Comparison of ENCODE assay signal across 8 cellular contexts in the genomic region with DNA sequence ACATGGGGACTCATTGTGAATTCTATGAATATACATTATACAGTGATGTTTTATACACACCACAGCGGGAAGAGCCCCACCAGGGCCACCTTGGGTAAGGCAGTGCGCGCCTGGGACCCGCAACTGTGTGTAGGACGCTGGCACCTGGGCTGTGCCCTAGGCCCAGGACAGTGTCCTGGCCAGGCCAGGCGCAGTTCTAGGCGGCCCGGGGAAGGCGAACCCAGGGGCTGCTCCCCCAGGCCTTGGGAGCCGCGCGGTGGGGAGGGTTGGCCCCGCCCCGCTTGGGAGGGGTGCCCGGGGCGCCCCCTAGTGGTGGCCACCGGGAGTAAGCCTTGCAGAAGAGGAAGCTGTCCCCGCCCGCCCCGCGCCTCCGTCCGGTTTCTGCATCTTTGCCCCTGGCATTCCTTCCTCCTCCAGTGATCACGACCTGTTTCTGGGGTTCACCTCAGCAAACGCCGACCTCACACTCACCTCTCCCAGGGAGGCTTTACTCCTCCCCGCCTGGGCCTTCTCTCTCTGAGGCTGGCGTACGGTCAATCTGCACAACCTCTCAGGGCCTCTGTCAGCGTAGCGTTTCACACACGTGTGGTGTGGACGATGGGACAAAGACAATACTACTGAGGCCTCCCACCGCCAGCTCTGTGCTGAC. TPM values are rescaled to one million over a fixed set of nuclear protein-coding genes. Genes with fewer than 3 reads are reported as not detected.
A peak's percentile ranks its signal among the peaks of the same experiment; 100 is the strongest.
DNase-seq lines count a peak whose midpoint lies in the region; ATAC-seq and TF ChIP-seq lines count a peak whose summit lies in the region.

No MANE protein-coding gene starts in this region.

- peak; percentile 64 to 94 (median 81) for DNase-seq in CD8-positive, alpha-beta T cell
- DNase-seq in GM20000 (ENCODE audit: low spot score) (peak; percentile 91), LoVo (ENCODE audit: low spot score) (peak; percentile 67), T-helper 2 cell (peak; percentile 73 to 83 (median 80)), ascending aorta (ENCODE audit: low spot score in 2 of 2) (peak in 1 of 2 donors; percentile 89), DMS79 (lab: John Stamatoyannopoulos, UW) (no peak)

- no peaks in the 10 kb centered on the region for H3K9me3 ChIP-seq in CD8-positive, alpha-beta T cell (ENCODE audit: low read length)
- H3K9me3 ChIP-seq in ascending aorta (no peaks in the 10 kb centered on the region), iPS-15b (ENCODE audit: control insufficient read depth, insufficient read depth, low read length) (no peaks in the 10 kb centered on the region), skeletal muscle satellite cell (replicated peaks; ENCODE audit: low read length) (no peaks in the 10 kb centered on the region)

- CTCF ChIA-PET in CD8-positive, alpha-beta T cell (lab: Charles Lee), result interaction anchor here (0.6 to 30.0 kb wide), 10 partner anchors 9 to 199 kb away, joined by 3 to 1398 read pairs (median 4); a partner anchor contains a TSS

- H3K36me3 Mint-ChIP-seq in CD8-positive, alpha-beta T cell, result no peaks in the 10 kb centered on the region

- intact Hi-C loops in CD8-positive, alpha-beta T cell (cut with DNase I, micrococcal nuclease), result loop anchor here (1.0 kb wide), 2 partner anchors 10 to 41 kb away; a partner anchor contains a TSS
- intact Hi-C loops in ascending aorta (cut with DNase I), result no loop called here

- peak overlapping the region; percentile 66 for H3K27ac Mint-ChIP-seq in CD8-positive, alpha-beta T cell

- POLR2A ChIA-PET in CD8-positive, alpha-beta T cell (lab: Charles Lee), result interaction anchor here (1.0 to 27.7 kb wide), 3 partner anchors 9 to 33 kb away, joined by 3 to 810 read pairs (median 8); a partner anchor contains a TSS

- ATAC-seq in CD8-positive, alpha-beta T cell, result peak; percentile 86

- peaks cover 25% of the 10 kb centered on the region for H3K4me1 ChIP-seq in CD8-positive, alpha-beta T cell (ENCODE audit: insufficient read depth, low read length)
- H3K4me1 ChIP-seq in ascending aorta (peaks cover 5 to 7% of the 10 kb centered on the region in 2 donors), iPS-15b (ENCODE audit: control insufficient read depth, insufficient read depth, low read length) (peaks cover 5% of the 10 kb centered on the region), skeletal muscle satellite cell (ENCODE audit: control insufficient read depth, insufficient read depth, low read length) (peaks cover 18% of the 10 kb centered on the region)

- peak overlapping the region; percentile 82 for H3K4me2 ChIP-seq in skeletal muscle satellite cell (ENCODE audit: low read length)

- H3K36me3 ChIP-seq in CD8-positive, alpha-beta T cell (ENCODE audit: insufficient read depth, low read length), result no peaks in the 10 kb centered on the region
- H3K36me3 ChIP-seq in ascending aorta, result no peaks in the 10 kb centered on the region
- H3K36me3 ChIP-seq in iPS-15b (ENCODE audit: control insufficient read depth, insufficient read depth, low read length), result no peaks in the 10 kb centered on the region
- no peaks in the 10 kb centered on the region for H3K36me3 ChIP-seq in skeletal muscle satellite cell (ENCODE audit: insufficient read depth, low read length)

- H3K4me1 Mint-ChIP-seq in CD8-positive, alpha-beta T cell (ENCODE audit: low read depth), result peaks cover 37% of the 10 kb centered on the region

- no peaks in the 10 kb centered on the region for H3K27me3 Mint-ChIP-seq in CD8-positive, alpha-beta T cell (ENCODE audit: low read depth)

- no peak overlapping the region for H3K27ac ChIP-seq in CD8-positive, alpha-beta T cell (ENCODE audit: low read depth, low read length)
- H3K27ac ChIP-seq in ascending aorta, result peak overlapping the region in 1 of 2 donors; percentile 42

- peak overlapping the region; percentile 78 for H3K4me3 Mint-ChIP-seq in CD8-positive, alpha-beta T cell

- H3K9ac ChIP-seq in iPS-15b (ENCODE audit: low read depth, low read length) (peak overlapping the region; percentile 16), skeletal muscle satellite cell (ENCODE audit: low read depth, low read length) (peak overlapping the region; percentile 56)

- no peaks in the 10 kb centered on the region for H3K9me3 Mint-ChIP-seq in CD8-positive, alpha-beta T cell

- peak; percentile 89 for TF ChIP-seq CTCF in CD8-positive, alpha-beta T cell (IDR thresholded peaks at IDR 0.05)
- TF ChIP-seq CTCF in GM20000 (IDR thresholded peaks at IDR 0.05; ENCODE audit: extremely low read depth, missing control alignments) (peak; percentile 68), ascending aorta (IDR thresholded peaks at IDR 0.05) (peak; percentile 94 to 97 (median 96))

- H3K27me3 ChIP-seq in CD8-positive, alpha-beta T cell (ENCODE audit: insufficient read depth, low read length), result no peaks in the 10 kb centered on the region
- H3K27me3 ChIP-seq in ascending aorta (no peaks in the 10 kb centered on the region), iPS-15b (ENCODE audit: control insufficient read depth, insufficient read depth, low read length) (no peaks in the 10 kb centered on the region), skeletal muscle satellite cell (ENCODE audit: control insufficient read depth, insufficient read depth, low read length) (no peaks in the 10 kb centered on the region)

- peak overlapping the region; percentile 37 for H3K4me3 ChIP-seq in CD8-positive, alpha-beta T cell (ENCODE audit: low read depth, low read length)
- H3K4me3 ChIP-seq in ascending aorta (peak overlapping the region; percentile 41 to 51), iPS-15b (ENCODE audit: low read depth, low read length) (peak overlapping the region; percentile 52), skeletal muscle satellite cell (ENCODE audit: low read length) (peak overlapping the region; percentile 57)

RNA-seq across cellular contexts. Expression of a gene that starts 9.5 kb away (rescaled TPM):
- total RNA-seq in CD8-positive, alpha-beta T cell, result 100 to 1,000 TPM; 187 to 212 TPM
- 216 TPM for total RNA-seq in ascending aorta
- total RNA-seq in skeletal muscle satellite cell (2012; rRNA removed), result 43.7 and 56.5 TPM in 2 replicates

RNA-seq across cellular contexts. Expression of a gene that starts 29.1 kb away (rescaled TPM):
- 100 to 1,000 TPM; 285 to 311 TPM for total RNA-seq in CD8-positive, alpha-beta T cell
- 39.5 TPM for total RNA-seq in ascending aorta
- total RNA-seq in skeletal muscle satellite cell (2012; rRNA removed), result 13.3 and 22.1 TPM in 2 replicates

RNA-seq across cellular contexts. Expression of a gene that starts 36.6 kb away (rescaled TPM):
- 10 to 100 TPM; 14.8 to 18.0 TPM for total RNA-seq in CD8-positive, alpha-beta T cell
- total RNA-seq in ascending aorta, result 115 TPM
- 6.1 and 9.8 TPM in 2 replicates for total RNA-seq in skeletal muscle satellite cell (2012; rRNA removed)

RNA-seq across cellular contexts. Expression of a gene that starts 43.4 kb away (rescaled TPM):
- total RNA-seq in CD8-positive, alpha-beta T cell, result 1 to 10 TPM; 6.5 to 7.9 TPM
- not detected for total RNA-seq in ascending aorta
- total RNA-seq in skeletal muscle satellite cell (2012; rRNA removed), result 0.25 TPM in 1 of 2 replicates, not detected in the other

RNA-seq across cellular contexts. Expression of a gene that starts 47.8 kb away (rescaled TPM):
- not detected for total RNA-seq in CD8-positive, alpha-beta T cell
- total RNA-seq in ascending aorta, result not detected
- total RNA-seq in skeletal muscle satellite cell (2012; rRNA removed), result not detected in 2 replicates
